ENCODE assay signal across 1 cellular context in genomic region chr6:87465041-87465440, GRCh38.
TF ChIP-seq lines count a peak whose summit lies in the region.

No MANE protein-coding gene starts in this region.

TF ChIP-seq in WTC11, 78 proteins besides CTCF, POLR2A, EP300 and RAD21 (continued from another document):
- no peak for TF ChIP-seq ARID4B (CRISPR knock-in tag; IDR thresholded peaks at IDR 0.05; ENCODE audit: borderline replicate concordance)
- TF ChIP-seq, protein P1, sequence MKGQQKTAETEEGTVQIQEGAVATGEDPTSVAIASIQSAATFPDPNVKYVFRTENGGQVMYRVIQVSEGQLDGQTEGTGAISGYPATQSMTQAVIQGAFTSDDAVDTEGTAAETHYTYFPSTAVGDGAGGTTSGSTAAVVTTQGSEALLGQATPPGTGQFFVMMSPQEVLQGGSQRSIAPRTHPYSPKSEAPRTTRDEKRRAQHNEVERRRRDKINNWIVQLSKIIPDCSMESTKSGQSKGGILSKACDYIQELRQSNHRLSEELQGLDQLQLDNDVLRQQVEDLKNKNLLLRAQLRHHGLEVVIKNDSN (CRISPR knock-in tag; IDR thresholded peaks at IDR 0.05), result no peak
- TF ChIP-seq MAX (CRISPR knock-in tag; IDR thresholded peaks at IDR 0.05), result no peak
- TF ChIP-seq GTF2I (CRISPR knock-in tag; conservative IDR thresholded peaks at IDR 0.05), result no peak
- TF ChIP-seq NR1H2 (CRISPR knock-in tag; IDR thresholded peaks at IDR 0.05), result no peak
- no peak for TF ChIP-seq FOXP1 (CRISPR knock-in tag; IDR thresholded peaks at IDR 0.05; ENCODE audit: borderline replicate concordance)
- no peak for TF ChIP-seq NFATC4 (CRISPR knock-in tag; IDR thresholded peaks at IDR 0.05)
- TF ChIP-seq ETV6 (CRISPR knock-in tag; IDR thresholded peaks at IDR 0.05), result no peak
- TF ChIP-seq IRF1 (CRISPR knock-in tag; IDR thresholded peaks at IDR 0.05), result no peak
- no peak for TF ChIP-seq PREB (CRISPR knock-in tag; IDR thresholded peaks at IDR 0.05; ENCODE audit: borderline replicate concordance)
- TF ChIP-seq, protein P2, sequence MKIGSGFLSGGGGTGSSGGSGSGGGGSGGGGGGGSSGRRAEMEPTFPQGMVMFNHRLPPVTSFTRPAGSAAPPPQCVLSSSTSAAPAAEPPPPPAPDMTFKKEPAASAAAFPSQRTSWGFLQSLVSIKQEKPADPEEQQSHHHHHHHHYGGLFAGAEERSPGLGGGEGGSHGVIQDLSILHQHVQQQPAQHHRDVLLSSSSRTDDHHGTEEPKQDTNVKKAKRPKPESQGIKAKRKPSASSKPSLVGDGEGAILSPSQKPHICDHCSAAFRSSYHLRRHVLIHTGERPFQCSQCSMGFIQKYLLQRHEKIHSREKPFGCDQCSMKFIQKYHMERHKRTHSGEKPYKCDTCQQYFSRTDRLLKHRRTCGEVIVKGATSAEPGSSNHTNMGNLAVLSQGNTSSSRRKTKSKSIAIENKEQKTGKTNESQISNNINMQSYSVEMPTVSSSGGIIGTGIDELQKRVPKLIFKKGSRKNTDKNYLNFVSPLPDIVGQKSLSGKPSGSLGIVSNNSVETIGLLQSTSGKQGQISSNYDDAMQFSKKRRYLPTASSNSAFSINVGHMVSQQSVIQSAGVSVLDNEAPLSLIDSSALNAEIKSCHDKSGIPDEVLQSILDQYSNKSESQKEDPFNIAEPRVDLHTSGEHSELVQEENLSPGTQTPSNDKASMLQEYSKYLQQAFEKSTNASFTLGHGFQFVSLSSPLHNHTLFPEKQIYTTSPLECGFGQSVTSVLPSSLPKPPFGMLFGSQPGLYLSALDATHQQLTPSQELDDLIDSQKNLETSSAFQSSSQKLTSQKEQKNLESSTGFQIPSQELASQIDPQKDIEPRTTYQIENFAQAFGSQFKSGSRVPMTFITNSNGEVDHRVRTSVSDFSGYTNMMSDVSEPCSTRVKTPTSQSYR (CRISPR knock-in tag; IDR thresholded peaks at IDR 0.05), result no peak
- TF ChIP-seq IRF2 (CRISPR knock-in tag; IDR thresholded peaks at IDR 0.05; ENCODE audit: borderline replicate concordance, low read depth), result no peak
- no peak for TF ChIP-seq CREM (CRISPR knock-in tag; IDR thresholded peaks at IDR 0.05)
